Comparison of ENCODE assay signal across 23 cellular contexts in genomic region chr3:154349223-154349622, GRCh38.
"Had no signal": no experiment of that assay in that cellular context is flagged by ENCODE, and none has a peak within 500 bp of the region (broad histone marks: within the 10 kb centered on the region; RNA-seq: fewer than 3 reads in every experiment).

No MANE protein-coding gene starts in this region.

- H3K27ac ChIP-seq: colonic mucosa, epithelial cell of prostate, esophagus squamous epithelium, gastrocnemius medialis, hepatocyte, left lung, lower lobe of right lung had no signal

- H3K79me2 ChIP-seq: hepatocyte had no signal

- DNase-seq: colonic mucosa; cortex of kidney; effector CD8-positive, alpha-beta T cell; effector memory CD8-positive, alpha-beta T cell; endodermal cell; erythroblast; esophagus squamous epithelium; foreskin fibroblast; foreskin melanocyte; gastrocnemius medialis; glutamatergic neuron; head of caudate nucleus; left cardiac atrium; left lung; left ventricle myocardium superior; lower lobe of right lung; mesenchymal stem cell; mucosa of descending colon; naive B cell; naive thymus-derived CD8-positive, alpha-beta T cell had no signal

- H3K36me3 ChIP-seq: colonic mucosa, esophagus squamous epithelium, gastrocnemius medialis, left lung, lower lobe of right lung had no signal

- H3K27me3 ChIP-seq: colonic mucosa, gastrocnemius medialis, hepatocyte, left lung had no signal

- H2AFZ ChIP-seq: hepatocyte had no signal

- H3K4me1 ChIP-seq: colonic mucosa, esophagus squamous epithelium, gastrocnemius medialis, left lung, lower lobe of right lung had no signal

- H3K4me2 ChIP-seq: hepatocyte had no signal

- ATAC-seq: effector memory CD8-positive, alpha-beta T cell; esophagus mucosa; gastrocnemius medialis; left cardiac atrium; left lung; left ventricle myocardium superior; lower lobe of right lung; mucosa of descending colon; naive thymus-derived CD8-positive, alpha-beta T cell had no signal

- H3K4me3 ChIP-seq: colonic mucosa, esophagus squamous epithelium, gastrocnemius medialis, hepatocyte, left lung, lower lobe of right lung, mucosa of descending colon had no signal

- H3K9me3 ChIP-seq: colonic mucosa, esophagus squamous epithelium, gastrocnemius medialis, left lung, lower lobe of right lung, mucosa of descending colon had no signal
